25 cellular contexts compared by ENCODE assay signal in genomic region chr1:159827549-159827948, GRCh38. TPM values are rescaled to one million over a fixed set of nuclear protein-coding genes. Genes with fewer than 3 reads are reported as not detected.
DNase-seq lines count a peak whose midpoint lies in the region; ATAC-seq and TF ChIP-seq lines count a peak whose summit lies in the region.
"Had no signal": no experiment of that assay in that cellular context is flagged by ENCODE, and none has a peak within 500 bp of the region (broad histone marks: within the 10 kb centered on the region; RNA-seq: fewer than 3 reads in every experiment).

No MANE protein-coding gene starts in this region.

- peak; percentile 11 for ATAC-seq in activated naive CD8-positive, alpha-beta T cell treated with anti-CD3 and anti-CD28 coated beads, Interleukin-2, amount 10 ng/mL, durations not matched to agents 7 days and 5 days (ENCODE audit: low read depth)
- ATAC-seq in naive thymus-derived CD8-positive, alpha-beta T cell = no peak
- ATAC-seq in HG02571 (IDR thresholded peaks at IDR 0.05; ENCODE audit: unreplicated experiment) (no peak), HG02852 (IDR thresholded peaks at IDR 0.05; ENCODE audit: unreplicated experiment) (no peak)
- ATAC-seq: HCT116 had no signal

- no peaks in the 10 kb centered on the region for H3K9me3 ChIP-seq in BLaER1 treated with 17β-estradiol and CSF1 and Interleukin-3, amounts not matched to agents 10 nM and 100 nM (replicated peaks in 1 of 11)
- H3K9me3 ChIP-seq: colonic mucosa, SJSA1 had no signal

- H3K4me1 ChIP-seq in BLaER1 treated with 17β-estradiol and CSF1 and Interleukin-3, amounts not matched to agents 10 nM and 100 nM = peaks cover 5 to 97% (median 42%) of the 10 kb centered on the region in 10 experiments; a peak in 18 of 20 replicates
- H3K4me1 ChIP-seq: colonic mucosa, SJSA1 had no signal

- no peak for TF ChIP-seq CTCF in GM12865 (IDR thresholded peaks at IDR 0.05; ENCODE audit: insufficient read depth, low read depth, low read length, missing control alignments)

- peak overlapping the region; percentile 53 for H3K27ac Mint-ChIP-seq in activated naive CD8-positive, alpha-beta T cell treated with anti-CD3 and anti-CD28 coated beads, Interleukin-2, amount 10 ng/mL, durations not matched to agents 7 days and 5 days
- H3K27ac Mint-ChIP-seq in naive thymus-derived CD8-positive, alpha-beta T cell = peak overlapping the region in 6 of 10 donors; percentile 8 to 80 (median 72)
- H3K27ac Mint-ChIP-seq: brain; CD4-positive, alpha-beta T cell; memory B cell had no signal

- H3K27me3 Mint-ChIP-seq in activated naive CD8-positive, alpha-beta T cell treated with anti-CD3 and anti-CD28 coated beads, Interleukin-2, amount 10 ng/mL, durations not matched to agents 7 days and 5 days = peaks cover 51% of the 10 kb centered on the region
- H3K27me3 Mint-ChIP-seq in naive thymus-derived CD8-positive, alpha-beta T cell = no peaks in the 10 kb centered on the region
- H3K27me3 Mint-ChIP-seq: CD4-positive, alpha-beta T cell had no signal

- peak overlapping the region in 4 of 11 experiments; percentile 7 to 78 (median 68); a peak in 6 of 22 replicates for H3K27ac ChIP-seq in BLaER1 treated with 17β-estradiol and CSF1 and Interleukin-3, amounts not matched to agents 10 nM and 100 nM
- H3K27ac ChIP-seq: colonic mucosa, SJSA1 had no signal

- H3K9ac ChIP-seq in BLaER1 treated with 17β-estradiol and CSF1 and Interleukin-3, amounts not matched to agents 10 nM and 100 nM = peak overlapping the region in 3 of 11 experiments; percentile 55 to 77 (median 75); a peak in 5 of 22 replicates

- no peaks in the 10 kb centered on the region for H3K27me3 ChIP-seq in BLaER1 treated with 17β-estradiol and CSF1 and Interleukin-3, amounts not matched to agents 10 nM and 100 nM
- H3K27me3 ChIP-seq: colonic mucosa, SJSA1 had no signal

- peak overlapping the region in 7 of 11 experiments; percentile 33 to 98 (median 72); a peak in 12 of 22 replicates for H3K4me2 ChIP-seq in BLaER1 treated with 17β-estradiol and CSF1 and Interleukin-3, amounts not matched to agents 10 nM and 100 nM

- H3K36me3 Mint-ChIP-seq in activated naive CD8-positive, alpha-beta T cell treated with anti-CD3 and anti-CD28 coated beads, Interleukin-2, amount 10 ng/mL, durations not matched to agents 7 days and 5 days = peaks cover 12% of the 10 kb centered on the region
- peaks cover 0 to 11% (median 11%) of the 10 kb centered on the region in 3 donors for H3K36me3 Mint-ChIP-seq in naive thymus-derived CD8-positive, alpha-beta T cell
- H3K36me3 Mint-ChIP-seq: brain, memory B cell had no signal

- H3K4me3 ChIP-seq in BLaER1 treated with 17β-estradiol and CSF1 and Interleukin-3, amounts not matched to agents 10 nM and 100 nM = peak overlapping the region in 4 of 10 experiments; percentile 14 to 71 (median 61); a peak in 6 of 20 replicates
- H3K4me3 ChIP-seq in GM12865 (ENCODE audit: low read depth, low read length) = no peak overlapping the region
- H3K4me3 ChIP-seq: colonic mucosa, SJSA1 had no signal

- peak overlapping the region; percentile 36 for H3K4me3 Mint-ChIP-seq in activated naive CD8-positive, alpha-beta T cell treated with anti-CD3 and anti-CD28 coated beads, Interleukin-2, amount 10 ng/mL, durations not matched to agents 7 days and 5 days
- peak overlapping the region in 9 of 10 donors; percentile 1 to 77 (median 52) for H3K4me3 Mint-ChIP-seq in naive thymus-derived CD8-positive, alpha-beta T cell
- H3K4me3 Mint-ChIP-seq: brain, memory B cell had no signal

- H3K36me3 ChIP-seq in BLaER1 treated with 17β-estradiol and CSF1 and Interleukin-3, amounts not matched to agents 10 nM and 100 nM = peaks cover 0 to 34% (median 0%) of the 10 kb centered on the region in 11 experiments; a peak in 6 of 22 replicates
- H3K36me3 ChIP-seq: colonic mucosa, SJSA1 had no signal

- DNase-seq in GM12865 (ENCODE audit: low read depth) (peak; percentile 21), CD1c-positive myeloid dendritic cell (ENCODE audit: extremely low spot score) (no peak)
- no peak for DNase-seq in activated naive CD8-positive, alpha-beta T cell treated with anti-CD3 and anti-CD28 coated beads, Interleukin-2, amount 10 ng/mL, durations not matched to agents 7 days and 5 days
- peak in 2 of 10 donors; percentile 21 to 49 for DNase-seq in naive thymus-derived CD8-positive, alpha-beta T cell
- DNase-seq: activated CD4-positive, alpha-beta T cell treated with anti-CD3 and anti-CD28 coated beads for 48 hours; activated T-cell treated with anti-CD3 and anti-CD28 coated beads, Interleukin-2, amount 50 U/mL, for 72 hours; CD4-positive, alpha-beta T cell; colonic mucosa; DMS53; GDM1; NCI-H2171 treated with DMSO at 0.1 percent for 48 hours; NCI-H524 treated with DMSO at 0.1 percent for 48 hours had no signal

- peaks cover 6% of the 10 kb centered on the region for H3K9me3 Mint-ChIP-seq in activated naive CD8-positive, alpha-beta T cell treated with anti-CD3 and anti-CD28 coated beads, Interleukin-2, amount 10 ng/mL, durations not matched to agents 7 days and 5 days
- H3K9me3 Mint-ChIP-seq in naive thymus-derived CD8-positive, alpha-beta T cell = peaks cover 0 to 35% (median 9%) of the 10 kb centered on the region in 9 donors
- H3K9me3 Mint-ChIP-seq: activated T-cell treated with anti-CD3 and anti-CD28 coated beads, Interleukin-2, amount 50 U/mL, for 72 hours; CD4-positive, alpha-beta T cell; memory B cell had no signal

- peaks cover 0 to 33% (median 0%) of the 10 kb centered on the region in 11 experiments; a peak in 4 of 22 replicates for H4K20me1 ChIP-seq in BLaER1 treated with 17β-estradiol and CSF1 and Interleukin-3, amounts not matched to agents 10 nM and 100 nM

- H3K4me1 Mint-ChIP-seq in activated naive CD8-positive, alpha-beta T cell treated with anti-CD3 and anti-CD28 coated beads, Interleukin-2, amount 10 ng/mL, durations not matched to agents 7 days and 5 days = peaks cover 52% of the 10 kb centered on the region
- peaks cover 46 to 76% (median 68%) of the 10 kb centered on the region in 4 donors for H3K4me1 Mint-ChIP-seq in naive thymus-derived CD8-positive, alpha-beta T cell

- POLR2A ChIA-PET in activated naive CD8-positive, alpha-beta T cell treated with anti-CD3 and anti-CD28 coated beads, Interleukin-2, amount 10 ng/mL, durations not matched to agents 7 days and 5 days (lab: Charles Lee) = interaction anchor here (0.7 to 3.6 kb wide), 4 partner anchors 27 to 327 kb away, joined by 3 to 24 read pairs (median 4); partner anchors contain the start of gene TAGLN2
- POLR2A ChIA-PET in naive thymus-derived CD8-positive, alpha-beta T cell (lab: Charles Lee) = interaction anchor here (0.6 to 1.1 kb wide), 4 partner anchors 10 to 45 kb away, joined by 3 to 5 read pairs (median 4); no protein-coding TSS in a partner anchor

RNA-seq across cellular contexts. Expression of gene SLAMF8, which starts 0.9 kb away (rescaled TPM):
- total RNA-seq in activated naive CD8-positive, alpha-beta T cell treated with anti-CD3 and anti-CD28 coated beads, Interleukin-2, amount 10 ng/mL, durations not matched to agents 7 days and 5 days = 1 to 10 TPM; 1.1 to 1.8 TPM
- total RNA-seq in naive thymus-derived CD8-positive, alpha-beta T cell = under 1 TPM; 0.10 to 0.36 TPM
- polyA plus RNA-seq in naive thymus-derived CD8-positive, alpha-beta T cell = 1 to 10 TPM in 1 of 3 donors, under 1 TPM in 2; 0.47 to 3.0 (median 0.64) TPM
- total RNA-seq: SJSA1 had no signal
- polyA plus RNA-seq: AG04450 had no signal

RNA-seq across cellular contexts. Expression of gene FCRL6, which starts 25.4 kb away (rescaled TPM):
- 1 to 10 TPM; 6.0 to 7.3 TPM for total RNA-seq in activated naive CD8-positive, alpha-beta T cell treated with anti-CD3 and anti-CD28 coated beads, Interleukin-2, amount 10 ng/mL, durations not matched to agents 7 days and 5 days
- total RNA-seq in naive thymus-derived CD8-positive, alpha-beta T cell = 1 to 10 TPM; 2.1 TPM
- 100 to 1,000 TPM in 1 of 3 donors, 1 to 10 TPM in 2; 2.1 to 127 (median 6.6) TPM for polyA plus RNA-seq in naive thymus-derived CD8-positive, alpha-beta T cell
- total RNA-seq: colonic mucosa, kidney epithelial cell, myocyte, SJSA1, urinary bladder had no signal
- polyA plus RNA-seq: AG04450 had no signal

RNA-seq across cellular contexts. Expression of gene VSIG8, which starts 34.9 kb away (rescaled TPM):
- not detected for total RNA-seq in activated naive CD8-positive, alpha-beta T cell treated with anti-CD3 and anti-CD28 coated beads, Interleukin-2, amount 10 ng/mL, durations not matched to agents 7 days and 5 days
- total RNA-seq in naive thymus-derived CD8-positive, alpha-beta T cell = not detected
- polyA plus RNA-seq in naive thymus-derived CD8-positive, alpha-beta T cell = not detected
- total RNA-seq: activated T-cell treated with anti-CD3 and anti-CD28 coated beads, Interleukin-2, amount 50 U/mL, for 72 hours; CD4-positive, alpha-beta T cell; colonic mucosa; kidney epithelial cell; myocyte; omental fat pad; SJSA1; T-helper 1 cell treated with Interleukin-12 subunit alpha and Interleukin-12 subunit beta and Interleukin-4 antibody, amounts not matched to agents 30 ng/mL and 1 ng/mL, for 36 hours; urinary bladder had no signal
- polyA plus RNA-seq: AG04450 had no signal

RNA-seq across cellular contexts. Expression of gene DUSP23, which starts 46.8 kb away (rescaled TPM):
- total RNA-seq in activated naive CD8-positive, alpha-beta T cell treated with anti-CD3 and anti-CD28 coated beads, Interleukin-2, amount 10 ng/mL, durations not matched to agents 7 days and 5 days = 10 to 100 TPM; 20.1 to 22.2 TPM
- total RNA-seq in naive thymus-derived CD8-positive, alpha-beta T cell = 10 to 100 TPM; 13.0 to 15.6 TPM
- polyA plus RNA-seq in naive thymus-derived CD8-positive, alpha-beta T cell = 10 to 100 TPM; 50.0 to 57.7 (median 54.3) TPM
